23 cellular contexts compared by ENCODE assay signal in genomic region chr2:186841940-186842339, GRCh38. TPM values are rescaled to one million over a fixed set of nuclear protein-coding genes. Genes with fewer than 3 reads are reported as not detected.
DNase-seq lines count a peak whose midpoint lies in the region; ATAC-seq, FAIRE-seq and TF ChIP-seq lines count a peak whose summit lies in the region.
"Had no signal": no experiment of that assay in that cellular context is flagged by ENCODE, and none has a peak within 500 bp of the region (broad histone marks: within the 10 kb centered on the region; RNA-seq: fewer than 3 reads in every experiment).

No MANE protein-coding gene starts in this region.

- POLR2A ChIA-PET in AG04449 (lab: Yijun Ruan, JAX): no interaction called here
- POLR2A ChIA-PET in activated CD8-positive, alpha-beta T cell treated with anti-CD3 and anti-CD28 coated beads, Interleukin-2, amount 10 ng/mL, durations not matched to agents 7 days and 5 days (lab: Charles Lee): no interaction called here

- H3K9me3 Mint-ChIP-seq in activated CD8-positive, alpha-beta T cell treated with anti-CD3 and anti-CD28 coated beads, Interleukin-2, amount 10 ng/mL, durations not matched to agents 7 days and 5 days (ENCODE audit: insufficient read depth): no peaks in the 10 kb centered on the region
- H3K9me3 Mint-ChIP-seq: effector memory CD8-positive, alpha-beta T cell had no signal

- H3K4me1 Mint-ChIP-seq in activated CD8-positive, alpha-beta T cell treated with anti-CD3 and anti-CD28 coated beads, Interleukin-2, amount 10 ng/mL, durations not matched to agents 7 days and 5 days (ENCODE audit: low read depth): no peaks in the 10 kb centered on the region
- H3K4me1 Mint-ChIP-seq: central memory CD8-positive, alpha-beta T cell had no signal

- H3K36me3 Mint-ChIP-seq in activated CD8-positive, alpha-beta T cell treated with anti-CD3 and anti-CD28 coated beads, Interleukin-2, amount 10 ng/mL, durations not matched to agents 7 days and 5 days (ENCODE audit: low read depth): no peaks in the 10 kb centered on the region
- H3K36me3 Mint-ChIP-seq: activated naive CD8-positive, alpha-beta T cell had no signal

- FAIRE-seq in TTC549 (lab: Jason Lieb, UNC): peak; percentile 36
- FAIRE-seq: GM12892 had no signal

- no peak overlapping the region for H3K27ac Mint-ChIP-seq in activated CD8-positive, alpha-beta T cell treated with anti-CD3 and anti-CD28 coated beads, Interleukin-2, amount 10 ng/mL, durations not matched to agents 7 days and 5 days
- H3K27ac Mint-ChIP-seq: activated naive CD8-positive, alpha-beta T cell; effector memory CD8-positive, alpha-beta T cell had no signal

- no peak for TF ChIP-seq CTCF in AG04449 (IDR thresholded peaks at IDR 0.05; ENCODE audit: insufficient read depth, low read length, missing control alignments)

- H3K4me3 ChIP-seq in AG04449 (ENCODE audit: low read depth, low read length): no peak overlapping the region
- H3K4me3 ChIP-seq: left ventricle myocardium inferior, right lobe of liver, vagina had no signal

- CTCF ChIA-PET in AG04449 (lab: Yijun Ruan, JAX): no interaction called here
- CTCF ChIA-PET in activated CD8-positive, alpha-beta T cell treated with anti-CD3 and anti-CD28 coated beads, Interleukin-2, amount 10 ng/mL, durations not matched to agents 7 days and 5 days (lab: Charles Lee): no interaction called here

- H3K27me3 Mint-ChIP-seq in activated CD8-positive, alpha-beta T cell treated with anti-CD3 and anti-CD28 coated beads, Interleukin-2, amount 10 ng/mL, durations not matched to agents 7 days and 5 days (ENCODE audit: low read depth): peaks cover 4% of the 10 kb centered on the region
- H3K27me3 Mint-ChIP-seq: central memory CD8-positive, alpha-beta T cell; effector memory CD8-positive, alpha-beta T cell had no signal

- ATAC-seq in GM18511 (IDR thresholded peaks at IDR 0.05; ENCODE audit: unreplicated experiment): no peak
- ATAC-seq in GM21723 (IDR thresholded peaks at IDR 0.05; ENCODE audit: unreplicated experiment): no peak
- ATAC-seq in activated CD8-positive, alpha-beta T cell treated with anti-CD3 and anti-CD28 coated beads, Interleukin-2, amount 10 ng/mL, durations not matched to agents 7 days and 5 days: no peak
- ATAC-seq: effector memory CD8-positive, alpha-beta T cell; right lobe of liver had no signal

- DNase-seq in AG04449 (ENCODE audit: low read depth, low spot score): peak; percentile 62
- peak; percentile 90 for DNase-seq in HCEC 1CT
- DNase-seq in fibroblast of the conjunctiva (ENCODE audit: low read depth): peak; percentile 40
- DNase-seq in cortex of kidney (lab: John Stamatoyannopoulos, UW): no peak
- no peak for DNase-seq in activated CD8-positive, alpha-beta T cell treated with anti-CD3 and anti-CD28 coated beads, Interleukin-2, amount 10 ng/mL, durations not matched to agents 7 days and 5 days
- DNase-seq: activated CD4-positive, alpha-beta T cell treated with anti-CD3 and anti-CD28 coated beads, Interleukin-2, amount 50 U/mL, for 4 hours; COR-L47; effector memory CD8-positive, alpha-beta T cell; KG1; left ventricle myocardium inferior; NCI-H1105; NCI-H2171 treated with DMSO at 0.1 percent for 48 hours; NCI-H774; occipital lobe; right lobe of liver had no signal

- no peak overlapping the region for H3K4me3 Mint-ChIP-seq in activated CD8-positive, alpha-beta T cell treated with anti-CD3 and anti-CD28 coated beads, Interleukin-2, amount 10 ng/mL, durations not matched to agents 7 days and 5 days
- H3K4me3 Mint-ChIP-seq: activated naive CD8-positive, alpha-beta T cell; central memory CD8-positive, alpha-beta T cell; effector memory CD8-positive, alpha-beta T cell had no signal

RNA-seq across cellular contexts. Expression of gene ZSWIM2, which starts 7.0 kb away (rescaled TPM):
- not detected for total RNA-seq in activated CD8-positive, alpha-beta T cell treated with anti-CD3 and anti-CD28 coated beads, Interleukin-2, amount 10 ng/mL, durations not matched to agents 7 days and 5 days
- total RNA-seq: G401, left ventricle myocardium inferior, right lobe of liver, vagina had no signal

Comparison
In these comparisons a context has a peak if more than half of its experiments do, and no peak if none do; other contexts are left out.
1. DNase-seq: peak in AG04449 (single experiment), HCEC 1CT (single experiment) and fibroblast of the conjunctiva (single experiment); none in cortex of kidney (single experiment) and activated CD8-positive, alpha-beta T cell treated with anti-CD3 and anti-CD28 coated beads, Interleukin-2, amount 10 ng/mL, durations not matched to agents 7 days and 5 days (single experiment).